Comparison of ENCODE assay signal across 8 cellular contexts in genomic region chr11:27711725-27712124, GRCh38. TPM values are rescaled to one million over a fixed set of nuclear protein-coding genes. Genes with fewer than 3 reads are reported as not detected.
"Had no signal": no experiment of that assay in that cellular context is flagged by ENCODE, and none has a peak within 500 bp of the region (broad histone marks: within the 10 kb centered on the region; RNA-seq: fewer than 3 reads in every experiment).

No MANE protein-coding gene starts in this region.

- ATAC-seq: GM23338, HCT116, HepG2, K562 had no signal

- H2AFZ ChIP-seq: GM23338 had no signal

- H3K27ac ChIP-seq: HL-60 had no signal

- H3K4me2 ChIP-seq: GM23338 had no signal

- H3K36me3 ChIP-seq: HAP-1 had no signal

- H3K4me3 ChIP-seq: GM23338, HAP-1, K562 had no signal

- H3K9me3 ChIP-seq: HAP-1 had no signal

- H3K4me1 ChIP-seq: HAP-1 had no signal

- DNase-seq: H7, HFFc6 had no signal

RNA-seq across cellular contexts. Expression of gene BDNF, which starts 11.5 kb away (rescaled TPM):
- polyA plus RNA-seq: HepG2, K562 had no signal
